In the genomic region with DNA sequence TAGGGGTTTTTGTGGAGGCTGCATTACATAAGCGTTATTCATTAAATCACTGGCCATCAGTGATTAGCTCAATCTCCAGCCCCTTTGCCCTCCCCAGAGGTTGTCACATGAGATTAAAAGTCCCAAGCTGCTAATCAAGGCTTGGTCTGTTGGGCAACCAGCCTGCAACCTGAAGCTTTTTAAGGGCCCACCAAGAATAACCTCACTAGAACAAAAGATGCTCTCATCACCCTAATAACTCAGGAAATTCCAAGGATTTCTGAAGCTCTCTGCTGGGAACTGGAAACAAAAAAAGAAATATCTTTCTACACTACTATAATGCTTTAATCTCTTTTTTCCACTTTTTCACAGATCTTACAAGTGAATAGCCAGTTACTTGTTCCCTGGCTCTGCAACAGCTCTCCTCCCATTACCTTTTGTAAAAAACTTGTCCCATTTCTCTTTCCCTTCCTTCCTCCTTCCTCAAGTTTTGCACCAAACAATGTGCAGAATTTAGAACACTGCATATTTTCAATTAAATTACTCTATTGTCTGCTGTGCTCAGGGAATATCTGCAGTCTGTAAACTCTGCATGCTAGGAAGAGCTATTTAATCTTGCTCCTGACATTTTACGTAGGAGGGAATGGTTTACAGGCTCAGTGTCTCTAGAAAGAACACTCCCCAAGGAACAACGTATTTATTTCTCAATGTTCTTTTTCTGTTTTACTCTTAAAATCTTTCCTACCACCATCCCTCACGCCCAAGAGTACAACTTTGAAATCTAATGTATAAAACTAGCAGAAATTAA, we compare ENCODE assay signal across 1 cellular context.
TF ChIP-seq lines count a peak whose summit lies in the region.

No MANE protein-coding gene starts in this region.

TF ChIP-seq in K562, 482 proteins besides CTCF, POLR2A, EP300 and RAD21:
- no peak for TF ChIP-seq ZNF146 (CRISPR knock-in tag; IDR thresholded peaks at IDR 0.05; ENCODE audit: unreplicated experiment)
- no peak for TF ChIP-seq PPARD (CRISPR knock-in tag; IDR thresholded peaks at IDR 0.05)
